9 cellular contexts compared by ENCODE assay signal in the genomic region with DNA sequence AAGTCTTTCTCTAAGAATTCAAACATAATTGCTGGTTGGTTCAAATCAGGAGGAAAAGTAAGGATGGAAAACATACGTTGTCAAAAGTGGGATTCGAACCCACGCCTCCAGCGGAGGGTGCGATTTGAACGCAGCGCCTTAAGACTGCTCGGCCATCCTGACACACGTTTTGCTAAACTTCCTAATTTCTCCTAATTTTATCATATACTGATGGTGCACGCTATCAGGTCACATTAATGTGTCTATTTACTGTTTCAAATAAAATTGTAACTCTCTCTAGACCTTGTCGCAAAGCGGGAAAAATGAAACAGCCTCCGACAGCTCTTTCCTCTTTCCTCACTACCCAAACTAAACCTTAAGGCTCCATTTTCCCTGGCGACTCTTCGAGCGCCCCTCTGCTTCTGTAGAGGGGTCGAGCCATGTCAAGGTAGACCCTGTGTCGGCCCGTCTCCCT. TPM values are rescaled to one million over a fixed set of nuclear protein-coding genes. Genes with fewer than 3 reads are reported as not detected.
DNase-seq lines count a peak whose midpoint lies in the region; ATAC-seq and TF ChIP-seq lines count a peak whose summit lies in the region.
"Not testable (repeated sequence)": the region's sequence is repeated elsewhere in the genome, so short reads cannot be mapped to it uniquely, and the experiment has no call there.
"Had no signal": no experiment of that assay in that cellular context is flagged by ENCODE, and none has a peak within 500 bp of the region (broad histone marks: within the 10 kb centered on the region; RNA-seq: fewer than 3 reads in every experiment).

No MANE protein-coding gene starts in this region.

- not testable (repeated sequence) for TF ChIP-seq CTCF in DND-41 (IDR thresholded peaks at IDR 0.05; ENCODE audit: borderline replicate concordance, extremely low read depth, low read length, poor library complexity, severe bottlenecking); neural crest cell (conservative IDR thresholded peaks at IDR 0.05)

- not testable (repeated sequence) for H3K36me3 Mint-ChIP-seq in neural crest cell (ENCODE audit: low read depth)

- peaks cover 17% of the 10 kb centered on the region for H3K4me1 Mint-ChIP-seq in neural crest cell

- H4K20me1 ChIP-seq in DND-41 (ENCODE audit: insufficient read depth, low read length): not testable (repeated sequence)

- peak overlapping the region; percentile 21 to 59; a peak in 3 of 4 replicates for H3K4me3 ChIP-seq in DND-41 (ENCODE audit: low read depth in 1 of 2, low read length in 2 of 2)
- peak overlapping the region; percentile 40 for H3K4me3 ChIP-seq in iPS-11a (ENCODE audit: low read depth, low read length)
- peak overlapping the region; percentile 51 for H3K4me3 ChIP-seq in thymus (ENCODE audit: low read length)

- H3K9me3 Mint-ChIP-seq in neural crest cell: not testable (repeated sequence)

- not testable (repeated sequence) for H3K27ac Mint-ChIP-seq in neural crest cell (ENCODE audit: unreplicated experiment)

- H3K27me3 ChIP-seq in DND-41 (ENCODE audit: insufficient read depth, low read length, poor library complexity): peaks cover 11% of the 10 kb centered on the region
- not testable (repeated sequence) for H3K27me3 ChIP-seq in thymus (ENCODE audit: control insufficient read depth, insufficient read depth)

- H3K9ac ChIP-seq in DND-41 (ENCODE audit: low read depth, low read length): peak overlapping the region; percentile 47

- not testable (repeated sequence) for H3K4me1 ChIP-seq in DND-41 (ENCODE audit: insufficient read depth, low read length); thymus (ENCODE audit: control insufficient read depth, insufficient read depth, low read length)

- H3K4me3 Mint-ChIP-seq in neural crest cell: peak overlapping the region; percentile 93

- not testable (repeated sequence) for H3K9me3 ChIP-seq in DND-41 (ENCODE audit: insufficient read depth, low read length, severe bottlenecking); thymus (ENCODE audit: control insufficient read depth)

- peaks cover 58% of the 10 kb centered on the region for H3K27me3 Mint-ChIP-seq in neural crest cell (ENCODE audit: low read depth)

- DNase-seq in DND-41; neural crest cell (ENCODE audit: low read depth, low spot score): not testable (repeated sequence)
- DNase-seq in NCI-H69 (lab: John Stamatoyannopoulos, UW): peak; percentile 61
- peak; percentile 10 to 26 for DNase-seq in activated CD4-positive, alpha-beta T cell treated with anti-CD3 and anti-CD28 coated beads for 4 hours

- ATAC-seq in DND-41 (ENCODE audit: insufficient read depth, low read depth): not testable (repeated sequence)
- ATAC-seq in HG02970 (IDR thresholded peaks at IDR 0.05; ENCODE audit: low FRiP score, unreplicated experiment): peak; percentile 14

- H3K79me2 ChIP-seq in DND-41 (ENCODE audit: insufficient read depth, low read length): not testable (repeated sequence)

- H3K27ac ChIP-seq in DND-41 (ENCODE audit: low read length) (peak overlapping the region; percentile 47), cingulate gyrus (ENCODE audit: low read depth, low read length) (peak overlapping the region; percentile 65)
- not testable (repeated sequence) for H3K27ac ChIP-seq in thymus (ENCODE audit: low read depth)

- H2AFZ ChIP-seq in DND-41 (ENCODE audit: low read depth, low read length): peak overlapping the region; percentile 65

- 2% methylated on average over 18 of the region's 19 CpGs for WGBS in thymus

- H3K36me3 ChIP-seq in DND-41 (ENCODE audit: insufficient read depth, low read length); thymus (ENCODE audit: control insufficient read depth, insufficient read depth): not testable (repeated sequence)

- H3K4me2 ChIP-seq in DND-41 (ENCODE audit: insufficient read depth, low read length): peak overlapping the region; percentile 65

RNA-seq across cellular contexts. Expression of a gene that starts 19.1 kb away (rescaled TPM):
- total RNA-seq in neural crest cell: not detected in 2 replicates
- polyA plus RNA-seq in thymus: 1.9 TPM
- total RNA-seq: activated CD8-positive, alpha-beta memory T cell treated with anti-CD3 and anti-CD28 coated beads for 36 hours had no signal

RNA-seq across cellular contexts. Expression of a gene that starts 51.0 kb away (rescaled TPM):
- total RNA-seq in neural crest cell: not detected in 2 replicates
- polyA plus RNA-seq in thymus: 10.9 TPM
- total RNA-seq: activated CD8-positive, alpha-beta memory T cell treated with anti-CD3 and anti-CD28 coated beads for 36 hours had no signal
